Comparison of ENCODE assay signal across 8 cellular contexts in the genomic region with DNA sequence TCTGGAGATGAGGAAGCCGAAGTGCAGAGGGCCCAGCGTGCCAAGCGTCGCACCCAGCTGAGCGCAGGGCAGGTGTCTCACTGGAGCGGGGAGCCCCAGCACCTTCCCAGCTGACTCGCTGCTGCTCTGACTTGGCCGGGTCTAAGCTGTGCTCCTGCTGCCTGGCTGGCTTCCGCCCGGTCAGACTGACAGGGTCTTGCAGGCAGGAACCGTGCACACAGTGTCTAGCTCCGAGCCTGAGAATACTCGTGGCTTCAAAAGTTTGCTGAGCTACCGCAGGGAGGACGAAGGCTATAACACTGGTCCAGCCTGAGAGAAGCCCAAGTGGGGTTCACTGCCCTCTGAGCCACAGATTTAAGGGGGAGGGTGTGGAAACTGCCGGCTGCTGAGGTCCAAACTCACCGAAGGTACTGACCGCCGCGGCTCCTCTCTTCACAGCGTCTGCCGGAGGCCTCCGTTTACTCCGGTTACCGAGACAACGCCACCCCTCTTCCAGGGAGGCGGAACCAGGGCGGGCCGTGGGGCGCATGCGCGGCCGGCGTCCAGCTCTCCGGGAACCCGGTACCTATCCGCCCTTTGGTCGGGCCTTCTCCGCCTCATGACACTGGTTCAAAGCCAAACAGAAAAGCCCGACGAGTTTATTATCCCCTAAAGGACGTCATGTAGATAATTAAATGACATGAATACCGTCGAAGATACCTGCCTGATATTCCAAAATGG. TPM values are rescaled to one million over a fixed set of nuclear protein-coding genes. Genes with fewer than 3 reads are reported as not detected.
A peak's percentile ranks its signal among the peaks of the same experiment; 100 is the strongest.
DNase-seq lines count a peak whose midpoint lies in the region; ATAC-seq and TF ChIP-seq lines count a peak whose summit lies in the region.

A gene with protein sequence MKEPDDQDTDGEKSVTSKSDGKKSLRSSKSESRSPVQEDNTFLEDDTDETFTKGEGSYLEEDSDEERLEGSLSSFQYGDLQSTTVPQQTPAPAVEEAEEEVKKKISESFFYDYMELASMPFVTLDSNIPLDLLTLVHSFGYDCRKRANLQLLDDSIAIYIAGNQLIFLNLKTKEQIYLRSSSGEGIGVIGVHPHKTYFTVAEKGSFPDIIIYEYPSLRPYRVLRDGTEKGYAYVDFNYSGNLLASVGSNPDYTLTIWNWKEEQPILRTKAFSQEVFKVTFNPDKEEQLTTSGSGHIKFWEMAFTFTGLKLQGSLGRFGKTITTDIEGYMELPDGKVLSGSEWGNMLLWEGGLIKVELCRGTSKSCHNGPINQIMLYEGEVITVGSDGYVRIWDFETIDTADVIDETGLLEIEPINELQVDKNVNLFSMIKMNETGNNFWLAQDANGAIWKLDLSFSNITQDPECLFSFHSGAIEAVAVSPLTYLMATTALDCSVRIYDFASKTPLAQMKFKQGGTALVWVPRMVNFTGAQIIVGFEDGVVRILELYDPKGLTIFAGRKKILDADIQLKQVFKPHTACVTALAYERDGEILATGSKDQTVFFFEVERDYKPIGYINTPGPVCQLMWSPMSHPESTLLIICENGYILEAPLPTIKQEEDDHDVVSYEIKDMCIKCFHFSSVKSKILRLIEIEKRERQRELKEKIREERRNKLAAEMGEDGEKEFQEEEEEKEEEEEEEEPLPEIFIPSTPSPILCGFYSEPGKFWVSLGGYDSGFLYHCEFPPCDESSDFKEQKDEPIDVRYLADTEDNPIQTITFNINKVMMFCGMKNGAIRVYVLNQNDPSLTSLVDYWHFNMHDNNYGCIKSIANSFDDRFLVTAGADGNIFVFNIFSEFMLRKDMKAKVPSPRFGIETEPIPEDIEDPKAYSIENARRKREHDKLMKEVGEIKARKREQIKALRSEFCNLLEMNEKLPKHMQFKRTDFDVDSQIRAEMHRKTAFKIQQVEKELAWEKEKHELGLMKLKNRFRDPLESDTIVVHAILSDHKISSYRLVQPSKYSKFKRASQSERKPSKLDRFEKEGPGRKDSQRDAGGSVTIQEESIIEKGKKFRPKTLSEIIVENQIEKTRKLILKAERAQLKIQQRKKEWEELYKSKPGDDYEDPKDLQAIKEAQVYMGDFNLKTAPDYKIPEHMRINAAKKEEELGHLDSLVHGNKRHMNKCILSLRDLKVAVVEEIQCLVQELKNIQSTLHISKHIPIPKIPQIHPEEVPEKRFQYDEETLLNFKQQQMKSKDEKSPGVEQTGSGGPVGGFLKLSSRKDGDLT (N-terminal part only) (minus strand): TSS at position 443 of the 720 bp plus-strand sequence. CDS start 7,829 bp downstream, outside the sequence.

- H3K9ac ChIP-seq in OCI-LY1 (ENCODE audit: low read length) = no peak within 1 kb of the TSS

- WGBS in right cardiac atrium = 30% methylated on average over 44 of the region's 44 CpGs
- 69% methylated on average over 44 of the region's 44 CpGs; no CpG with 5 or more reads in 1 of the 2 donors for WGBS in transverse colon (ENCODE audit: low coverage in 1 of 2), 2 donors

- H3K27ac ChIP-seq in OCI-LY1 (ENCODE audit: low read depth, low read length, poor library complexity, severe bottlenecking) (no peak within 1 kb of the TSS), right cardiac atrium (ENCODE audit: low read length) (no peak within 1 kb of the TSS), transverse colon (peak within 1 kb of the TSS in 1 of 4 donors; percentile 23)

- H3K79me2 ChIP-seq in OCI-LY1 (ENCODE audit: insufficient read depth, low read length) = no peaks in the 10 kb centered on the region

- H3K9me3 ChIP-seq in OCI-LY1 (ENCODE audit: low read length) = no peaks in the 10 kb centered on the region
- H3K9me3 ChIP-seq in right cardiac atrium (ENCODE audit: control insufficient read depth, low read length) = no peaks in the 10 kb centered on the region
- no peaks in the 10 kb centered on the region for H3K9me3 ChIP-seq in transverse colon

- no peak within 1 kb of the TSS for H2AFZ ChIP-seq in OCI-LY1 (ENCODE audit: low read length)

- H3F3A ChIP-seq in OCI-LY1 (ENCODE audit: insufficient read depth, low read length) = no peaks in the 10 kb centered on the region

- H3K36me3 ChIP-seq in OCI-LY1 (ENCODE audit: insufficient read depth, low read length) (peaks cover 21% of the 10 kb centered on the region; the same call in 1 of the 2 replicates), transverse colon (peaks cover 0 to 7% (median 1%) of the 10 kb centered on the region in 4 donors)

- TF ChIP-seq POLR2A in transverse colon (IDR thresholded peaks at IDR 0.05) = no peak

- peak; percentile 18 for DNase-seq in AG20443 (ENCODE audit: low spot score)
- peak in 57 of 58 donors; percentile 6 to 80 (median 58) for DNase-seq in anterior cingulate cortex (lab: John Stamatoyannopoulos, UW)
- peak; percentile 87 to 94 (median 93) for DNase-seq in right cardiac atrium
- DNase-seq in posterior vena cava (ENCODE audit: low spot score) = peak; percentile 89
- peak; percentile 62 for DNase-seq in transverse colon

- no peaks in the 10 kb centered on the region for H4K20me1 ChIP-seq in OCI-LY1 (ENCODE audit: insufficient read depth, low read length)

- H3K4me3 ChIP-seq in OCI-LY1 (ENCODE audit: low read depth, low read length, poor library complexity, severe bottlenecking) (no peak within 1 kb of the TSS), right cardiac atrium (ENCODE audit: low read length) (peak within 1 kb of the TSS; percentile 48), transverse colon (peak within 1 kb of the TSS in 3 of 4 donors; percentile 4 to 34 (median 6))

- H3K27me3 ChIP-seq in OCI-LY1 (ENCODE audit: insufficient read depth, low read length) (no peaks in the 10 kb centered on the region), right cardiac atrium (ENCODE audit: control insufficient read depth, insufficient read depth) (no peaks in the 10 kb centered on the region), transverse colon (no peaks in the 10 kb centered on the region)

- intact Hi-C loops in right cardiac atrium (cut with DNase I) = no loop called here
- intact Hi-C loops in posterior vena cava (cut with DNase I) = no loop called here
- intact Hi-C loops in transverse colon (cut with DNase I; ENCODE audit: low total_unique reads) = no loop called here

- in situ Hi-C loops in transverse colon (cut with MboI; ENCODE audit: low pct_ligation_motif_present in 1 of 4, low pct_unique_long_range_greater_than_20kb in 1 of 4, low sequenced_read_pairs in 3 of 4) = no loop called here

- ATAC-seq in right cardiac atrium (peak; percentile 98 to 99), HG02973 (IDR thresholded peaks at IDR 0.05; ENCODE audit: unreplicated experiment) (no peak), HG02970 (IDR thresholded peaks at IDR 0.05; ENCODE audit: low FRiP score, unreplicated experiment) (no peak)

- peak within 1 kb of the TSS; percentile 29; the same call in 1 of the 2 replicates for H3K4me2 ChIP-seq in OCI-LY1 (ENCODE audit: low read length)

- TF ChIP-seq CTCF in OCI-LY1 (IDR thresholded peaks at IDR 0.05; ENCODE audit: low read length) (no peak), transverse colon (IDR thresholded peaks at IDR 0.05) (no peak)

- H3K4me1 ChIP-seq in OCI-LY1 (ENCODE audit: insufficient read depth, low read length, severe bottlenecking) = peaks cover 6% of the 10 kb centered on the region
- no peaks in the 10 kb centered on the region for H3K4me1 ChIP-seq in right cardiac atrium (ENCODE audit: control insufficient read depth, insufficient read depth, low read length)
- H3K4me1 ChIP-seq in transverse colon = peaks cover 0 to 4% (median 0%) of the 10 kb centered on the region in 4 donors

- TF ChIP-seq EP300 in transverse colon (IDR thresholded peaks at IDR 0.05; ENCODE audit: low read depth) = no peak

- H3K9me2 ChIP-seq in OCI-LY1 (ENCODE audit: low read depth, low read length) = no peaks in the 10 kb centered on the region

RNA-seq across cellular contexts. Expression of the gene that starts here (rescaled TPM):
- total RNA-seq in right cardiac atrium (1 to 10 TPM; 3.3 to 4.8 (median 3.6) TPM), posterior vena cava (1 to 10 TPM; 5.9 to 8.2 TPM), transverse colon (10 to 100 TPM; 11.7 to 22.4 (median 13.9) TPM)
- polyA plus RNA-seq in right cardiac atrium = 2.1 TPM

Comparison
In these comparisons a context has a peak if more than half of its experiments do, and no peak if none do; other contexts are left out.
1. DNase-seq: peak in every context shown above with its lines; median percentile 93 in right cardiac atrium; 89 in posterior vena cava; 62 in transverse colon; 58 in anterior cingulate cortex; 18 in AG20443.
2. ATAC-seq: peak in right cardiac atrium (2 of 2); none in HG02973 (single experiment) and HG02970 (single experiment).